ENCODE assay signal across 26 cellular contexts in the genomic region with DNA sequence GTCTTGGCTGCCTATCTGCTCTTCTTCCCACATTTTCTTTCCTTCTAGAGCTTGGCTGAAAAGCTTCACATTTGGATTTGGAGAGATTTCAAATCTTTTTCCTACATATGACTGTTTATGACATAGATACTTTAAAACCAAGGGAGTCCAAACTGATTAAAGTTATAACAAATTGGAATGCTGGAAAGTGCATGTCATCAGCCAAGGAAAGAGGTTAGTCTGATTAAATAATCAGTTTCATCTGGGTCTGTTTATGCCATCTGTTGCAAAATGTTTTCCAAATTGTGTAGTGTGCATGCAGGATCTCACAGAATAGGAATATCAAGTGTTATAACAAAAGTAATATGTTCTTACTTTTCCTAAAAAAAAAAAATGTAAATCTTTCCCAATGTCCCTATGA.
DNase-seq lines count a peak whose midpoint lies in the region; ATAC-seq and TF ChIP-seq lines count a peak whose summit lies in the region.
"Had no signal": no experiment of that assay in that cellular context is flagged by ENCODE, and none has a peak within 500 bp of the region (broad histone marks: within the 10 kb centered on the region; RNA-seq: fewer than 3 reads in every experiment).

No MANE protein-coding gene starts in this region.

- no peak overlapping the region for H3K9ac ChIP-seq in smooth muscle cell (ENCODE audit: low read depth)
- no peak overlapping the region for H3K9ac ChIP-seq in trophoblast cell (ENCODE audit: low read length)

- H3K4me3 ChIP-seq in fibroblast of mammary gland (ENCODE audit: control insufficient read depth, low read depth, low read length) (no peak overlapping the region), smooth muscle cell (no peak overlapping the region), trophoblast cell (ENCODE audit: low read depth, low read length) (no peak overlapping the region)
- H3K4me3 ChIP-seq: GM12878, psoas muscle, skin epidermis, upper lobe of right lung had no signal

- H3K14ac ChIP-seq in trophoblast cell (ENCODE audit: low read length): no peak overlapping the region

- H3K79me2 ChIP-seq in smooth muscle cell (ENCODE audit: low read depth) (no peaks in the 10 kb centered on the region), trophoblast cell (ENCODE audit: control insufficient read depth, insufficient read depth, low read length, poor library complexity) (no peaks in the 10 kb centered on the region)

- H2BK120ac ChIP-seq in trophoblast cell (ENCODE audit: insufficient read depth, low read length, poor library complexity): no peak overlapping the region

- H2BK5ac ChIP-seq in trophoblast cell (ENCODE audit: low read depth, low read length, poor library complexity): no peak overlapping the region

- H3K4ac ChIP-seq in trophoblast cell (ENCODE audit: low read depth, low read length): no peak overlapping the region

- H4K20me1 ChIP-seq in smooth muscle cell (ENCODE audit: low read depth): no peaks in the 10 kb centered on the region

- H3K23ac ChIP-seq in trophoblast cell (ENCODE audit: low read length): no peak overlapping the region

- DNase-seq in EL: peak; percentile 6
- DNase-seq in amniotic epithelial cell (ENCODE audit: low read depth): peak; percentile 58
- peak; percentile 65 for DNase-seq in fibroblast of mammary gland (ENCODE audit: low read depth)
- no peak for DNase-seq in smooth muscle cell (lab: John Stamatoyannopoulos, UW; ENCODE audit: unreplicated experiment)
- no peak for DNase-seq in SW480 (ENCODE audit: low spot score)
- no peak for DNase-seq in trophoblast cell
- DNase-seq: activated CD4-positive, alpha-beta T cell treated with anti-CD3 and anti-CD28 coated beads for 48 hours; activated CD8-positive, alpha-beta memory T cell treated with anti-CD3 and anti-CD28 coated beads, Interleukin-2, amount 10 ng/mL, durations not matched to agents 7 days and 5 days; activated naive CD8-positive, alpha-beta T cell treated with anti-CD3 and anti-CD28 coated beads, Interleukin-2, amount 10 ng/mL, durations not matched to agents 7 days and 5 days; dermis blood vessel endothelial cell; GF-D8; glutamatergic neuron; NCI-H1694; NCI-H774; psoas muscle; stimulated activated CD4-positive, alpha-beta T cell treated with anti-CD3 and anti-CD28 coated beads, Interleukin-2, amount 100 ng/mL, for 48 hours; stimulated activated naive CD4-positive, alpha-beta T cell treated with Interleukin-2 at 50 U/mL for 16 hours; SW 1271; upper lobe of right lung had no signal

- no peak overlapping the region for H2AFZ ChIP-seq in smooth muscle cell (ENCODE audit: low read depth)
- H2AFZ ChIP-seq in trophoblast cell (ENCODE audit: insufficient read depth, low read length, poor library complexity): no peak overlapping the region

- H3K4me2 ChIP-seq in smooth muscle cell (peak overlapping the region; percentile 66), trophoblast cell (ENCODE audit: low read length) (no peak overlapping the region)

- no peak overlapping the region for H3K18ac ChIP-seq in trophoblast cell (ENCODE audit: low read length)

- H4K12ac ChIP-seq in trophoblast cell (ENCODE audit: low read depth, low read length): no peak overlapping the region

- H3K4me1 ChIP-seq in smooth muscle cell (ENCODE audit: low read depth): peaks cover 6% of the 10 kb centered on the region
- H3K4me1 ChIP-seq in trophoblast cell (ENCODE audit: control insufficient read depth in 1 of 2, insufficient read depth in 2 of 2, low read length in 2 of 2): no peaks in the 10 kb centered on the region
- H3K4me1 ChIP-seq: psoas muscle had no signal

- TF ChIP-seq CTCF in fibroblast of mammary gland (conservative IDR thresholded peaks at IDR 0.05; ENCODE audit: control insufficient read depth, insufficient read depth, low read depth, low read length) (no peak), smooth muscle cell (IDR thresholded peaks at IDR 0.05; ENCODE audit: borderline replicate concordance, insufficient read depth, poor library complexity, severe bottlenecking) (no peak)

- H3K9me3 ChIP-seq in smooth muscle cell (replicated peaks; ENCODE audit: low read depth) (no peaks in the 10 kb centered on the region), trophoblast cell (ENCODE audit: insufficient read depth, low read depth, low read length) (no peaks in the 10 kb centered on the region)
- H3K9me3 ChIP-seq: psoas muscle, upper lobe of right lung had no signal

- H2AK5ac ChIP-seq in trophoblast cell (ENCODE audit: low read length): no peak overlapping the region

- H3F3A ChIP-seq in smooth muscle cell (ENCODE audit: low read depth): no peaks in the 10 kb centered on the region

- H3K27me3 ChIP-seq in smooth muscle cell (ENCODE audit: low read depth) (no peaks in the 10 kb centered on the region), trophoblast cell (ENCODE audit: insufficient read depth, low read length) (no peaks in the 10 kb centered on the region)
- H3K27me3 ChIP-seq: upper lobe of right lung had no signal

- ATAC-seq in HG03457 (IDR thresholded peaks at IDR 0.05; ENCODE audit: unreplicated experiment) (no peak), HG03045 (IDR thresholded peaks at IDR 0.05; ENCODE audit: unreplicated experiment) (no peak)
- ATAC-seq: activated CD8-positive, alpha-beta memory T cell treated with anti-CD3 and anti-CD28 coated beads, Interleukin-2, amount 10 ng/mL, durations not matched to agents 7 days and 5 days; activated T-helper 17 cell treated with anti-CD3 and anti-CD28 coated beads, Interleukin-2, amount 50 U/mL, for 72 hours; GM12878; left lobe of liver; psoas muscle; upper lobe of right lung had no signal

- H3K27ac ChIP-seq in smooth muscle cell (ENCODE audit: low read depth) (peak overlapping the region; percentile 86), trophoblast cell (ENCODE audit: low read depth, low read length) (no peak overlapping the region)
- H3K27ac ChIP-seq: HL-60, psoas muscle had no signal

- H4K8ac ChIP-seq in trophoblast cell (ENCODE audit: low read depth, low read length): no peak overlapping the region

- no peak overlapping the region for H4K91ac ChIP-seq in trophoblast cell (ENCODE audit: low read depth, low read length)

- H3K79me1 ChIP-seq in trophoblast cell (ENCODE audit: low read length): no peaks in the 10 kb centered on the region

- H2BK12ac ChIP-seq in trophoblast cell (ENCODE audit: low read length): no peak overlapping the region

- H3K36me3 ChIP-seq in smooth muscle cell (ENCODE audit: low read depth) (no peaks in the 10 kb centered on the region), trophoblast cell (ENCODE audit: control insufficient read depth in 1 of 2, insufficient read depth in 2 of 2, low read length in 2 of 2) (no peaks in the 10 kb centered on the region)
- H3K36me3 ChIP-seq: upper lobe of right lung had no signal

Comparison
In these comparisons a context has a peak if more than half of its experiments do, and no peak if none do; other contexts are left out.
1. DNase-seq: peak in EL (single experiment), amniotic epithelial cell (single experiment) and fibroblast of mammary gland (single experiment); none in smooth muscle cell (single experiment), SW480 (single experiment) and trophoblast cell (0 of 2).